ENCODE assay signal across 1 cellular context in the genomic region with DNA sequence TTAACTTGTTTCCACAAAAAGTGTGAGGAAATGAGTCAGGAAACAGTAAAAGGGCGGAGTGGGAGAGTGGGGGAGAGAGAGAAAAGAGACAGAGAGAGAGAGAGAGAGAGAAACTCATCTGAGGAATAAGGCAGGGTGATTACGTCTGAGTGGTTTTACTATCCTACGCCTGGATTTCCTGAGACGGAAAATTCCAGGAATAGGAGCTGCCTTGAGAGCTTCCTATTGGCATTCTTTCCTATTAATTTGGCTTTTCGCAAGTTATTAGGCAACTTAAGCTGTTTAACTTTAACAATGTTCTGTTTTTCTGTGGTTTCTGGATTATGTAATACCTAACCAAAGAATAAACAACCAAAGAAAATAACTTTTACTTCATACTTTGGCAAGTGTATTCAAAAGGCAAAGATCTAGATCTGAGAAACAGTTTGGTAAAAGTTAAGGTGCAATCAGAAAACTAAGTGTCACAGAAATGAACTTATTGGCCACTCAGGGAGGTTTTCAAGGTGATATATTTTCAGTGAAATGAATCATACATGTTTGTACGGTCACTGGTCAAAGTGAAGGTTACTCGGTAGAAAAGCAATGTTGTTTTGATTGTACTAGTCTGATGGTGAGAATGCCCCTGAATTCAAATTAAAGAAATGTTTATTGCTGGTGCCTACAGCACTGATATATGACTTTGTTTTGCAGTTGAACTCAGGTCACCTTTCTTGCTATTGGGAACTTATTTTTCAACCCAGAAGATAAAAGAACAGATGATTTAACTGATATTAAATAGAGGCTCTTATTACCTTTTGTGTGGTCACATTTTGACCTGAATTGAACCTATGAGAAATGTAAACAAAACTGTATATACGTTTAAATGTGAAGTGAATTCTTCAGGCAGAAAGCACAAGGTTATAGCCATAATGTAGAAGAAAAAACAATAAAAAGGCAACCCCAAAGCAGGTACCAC.
TF ChIP-seq lines count a peak whose summit lies in the region.

No MANE protein-coding gene starts in this region.

TF ChIP-seq in HepG2, 621 proteins besides CTCF, POLR2A, EP300 and RAD21 (continued from another document):
- TF ChIP-seq, protein P1, sequence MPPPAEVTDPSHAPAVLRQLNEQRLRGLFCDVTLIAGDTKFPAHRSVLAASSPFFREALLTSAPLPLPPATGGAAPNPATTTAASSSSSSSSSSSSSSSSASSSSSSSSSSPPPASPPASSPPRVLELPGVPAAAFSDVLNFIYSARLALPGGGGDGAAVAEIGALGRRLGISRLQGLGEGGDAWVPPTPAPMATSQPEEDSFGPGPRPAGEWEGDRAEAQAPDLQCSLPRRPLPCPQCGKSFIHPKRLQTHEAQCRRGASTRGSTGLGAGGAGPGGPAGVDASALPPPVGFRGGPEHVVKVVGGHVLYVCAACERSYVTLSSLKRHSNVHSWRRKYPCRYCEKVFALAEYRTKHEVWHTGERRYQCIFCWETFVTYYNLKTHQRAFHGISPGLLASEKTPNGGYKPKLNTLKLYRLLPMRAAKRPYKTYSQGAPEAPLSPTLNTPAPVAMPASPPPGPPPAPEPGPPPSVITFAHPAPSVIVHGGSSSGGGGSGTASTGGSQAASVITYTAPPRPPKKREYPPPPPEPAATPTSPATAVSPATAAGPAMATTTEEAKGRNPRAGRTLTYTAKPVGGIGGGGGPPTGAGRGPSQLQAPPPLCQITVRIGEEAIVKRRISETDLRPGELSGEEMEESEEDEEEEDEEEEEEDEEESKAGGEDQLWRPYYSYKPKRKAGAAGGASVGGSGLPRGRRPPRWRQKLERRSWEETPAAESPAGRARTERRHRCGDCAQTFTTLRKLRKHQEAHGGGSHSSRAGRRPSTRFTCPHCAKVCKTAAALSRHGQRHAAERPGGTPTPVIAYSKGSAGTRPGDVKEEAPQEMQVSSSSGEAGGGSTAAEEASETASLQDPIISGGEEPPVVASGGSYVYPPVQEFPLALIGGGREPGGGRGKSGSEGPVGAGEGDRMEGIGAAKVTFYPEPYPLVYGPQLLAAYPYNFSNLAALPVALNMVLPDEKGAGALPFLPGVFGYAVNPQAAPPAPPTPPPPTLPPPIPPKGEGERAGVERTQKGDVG (CRISPR knock-in tag; IDR thresholded peaks at IDR 0.05; ENCODE audit: borderline replicate concordance): no peak
- TF ChIP-seq DZIP1 (CRISPR knock-in tag; IDR thresholded peaks at IDR 0.05) (no peak), NCOR1 (IDR thresholded peaks at IDR 0.05; ENCODE audit: borderline replicate concordance, low read length) (peak; percentile 32; the same call in 1 of the 2 replicates), ZNF512B (CRISPR knock-in tag; IDR thresholded peaks at IDR 0.05; ENCODE audit: borderline replicate concordance) (no peak), ZNF460 (CRISPR knock-in tag; IDR thresholded peaks at IDR 0.05; ENCODE audit: borderline replicate concordance) (no peak), GTF3A (CRISPR knock-in tag; conservative IDR thresholded peaks at IDR 0.05) (no peak), CEBPG (CRISPR knock-in tag; IDR thresholded peaks at IDR 0.05) (peak; percentile 57; the same call in 1 of the 2 replicates), BCL6 (CRISPR knock-in tag; IDR thresholded peaks at IDR 0.05) (0 out of 2 replicates have a peak, but pooled peaks have one; percentile 12)
